Comparison of ENCODE assay signal across 10 cellular contexts in the genomic region with DNA sequence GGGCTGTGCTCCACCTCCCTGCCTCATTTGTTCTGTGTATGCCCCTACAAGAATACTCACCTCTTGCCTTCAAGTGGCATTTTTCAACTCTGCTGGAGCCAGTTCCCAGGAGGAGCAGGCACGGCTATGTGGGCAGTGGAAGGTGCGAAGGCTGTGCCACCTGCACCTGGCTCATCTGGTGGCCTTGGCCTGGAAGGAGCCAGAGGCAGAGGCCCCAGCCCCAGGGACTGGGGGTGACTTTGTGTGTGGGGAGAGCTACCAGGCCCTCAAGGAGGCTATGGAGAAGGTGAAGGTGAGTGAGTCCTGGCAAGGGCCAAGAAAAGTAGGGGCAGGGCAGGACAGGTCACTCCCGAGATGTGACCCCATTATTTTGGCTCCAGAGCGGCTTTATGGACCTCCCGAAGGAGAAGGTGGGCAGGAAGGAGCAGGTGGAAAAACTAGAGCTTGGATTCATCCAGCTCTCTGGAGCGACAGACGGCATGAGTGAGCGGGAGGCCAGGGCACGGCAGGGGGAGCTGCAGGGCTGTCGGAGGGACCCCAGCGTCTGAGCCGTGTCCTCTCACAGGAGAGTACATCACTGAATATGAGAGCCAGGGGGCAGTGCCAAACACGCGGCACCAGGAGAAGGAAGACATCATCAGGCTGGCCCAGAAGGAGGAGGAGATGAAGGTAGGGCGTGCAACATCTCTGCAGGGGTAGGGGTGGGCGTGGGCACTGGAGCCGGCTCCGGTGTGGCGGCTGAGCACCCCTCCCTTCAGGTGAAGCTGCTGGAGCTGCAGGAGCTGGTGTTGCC. TPM values are rescaled to one million over a fixed set of nuclear protein-coding genes. Genes with fewer than 3 reads are reported as not detected.
DNase-seq lines count a peak whose midpoint lies in the region; ATAC-seq, FAIRE-seq and TF ChIP-seq lines count a peak whose summit lies in the region.
"Had no signal": no experiment of that assay in that cellular context is flagged by ENCODE, and none has a peak within 500 bp of the region (broad histone marks: within the 10 kb centered on the region; RNA-seq: fewer than 3 reads in every experiment).

No MANE protein-coding gene starts in this region.

- no peak overlapping the region for H3K27ac ChIP-seq in astrocyte (ENCODE audit: low read depth, low read length)
- H3K27ac ChIP-seq in prostate gland: no peak overlapping the region

- H3K9me3 ChIP-seq in MG63 (no peaks in the 10 kb centered on the region), astrocyte (ENCODE audit: insufficient read depth, low read depth, low read length) (no peaks in the 10 kb centered on the region), prostate gland (no peaks in the 10 kb centered on the region)

- H3K27me3 Mint-ChIP-seq in astrocyte (ENCODE audit: low read depth, unreplicated experiment): peaks cover 43% of the 10 kb centered on the region
- H3K27me3 Mint-ChIP-seq: CD4-positive, alpha-beta T cell had no signal

- H3K36me3 ChIP-seq in MG63 (no peaks in the 10 kb centered on the region), astrocyte (ENCODE audit: insufficient read depth, low read length) (no peaks in the 10 kb centered on the region), prostate gland (no peaks in the 10 kb centered on the region)

- H4K20me1 ChIP-seq in astrocyte (ENCODE audit: insufficient read depth, low read length): no peaks in the 10 kb centered on the region

- H3K4me2 ChIP-seq in astrocyte (ENCODE audit: low read length): peak overlapping the region; percentile 15

- TF ChIP-seq POLR2A in prostate gland (IDR thresholded peaks at IDR 0.05): no peak

- no peak for ATAC-seq in GM19455 (IDR thresholded peaks at IDR 0.05; ENCODE audit: unreplicated experiment)
- no peak for ATAC-seq in HG02938 (IDR thresholded peaks at IDR 0.05; ENCODE audit: unreplicated experiment)
- ATAC-seq: sciatic nerve had no signal

- H3K4me1 Mint-ChIP-seq in astrocyte (ENCODE audit: low read depth, unreplicated experiment): no peaks in the 10 kb centered on the region

- TF ChIP-seq CTCF in D721Med (IDR thresholded peaks at IDR 0.05; ENCODE audit: insufficient read depth, missing control alignments) (peak; percentile 49), astrocyte (IDR thresholded peaks at IDR 0.05; ENCODE audit: insufficient read depth, low read depth, low read length) (peak; percentile 13), prostate gland (IDR thresholded peaks at IDR 0.05) (no peak)

- H3K4me3 ChIP-seq in MG63 (no peak overlapping the region), astrocyte (ENCODE audit: insufficient read depth, low read depth, low read length) (no peak overlapping the region), prostate gland (no peak overlapping the region)

- WGBS in prostate gland: 39% methylated on average over 19 of the region's 19 CpGs

- H2AFZ ChIP-seq in astrocyte (ENCODE audit: low read depth, low read length): no peak overlapping the region

- intact Hi-C loops in prostate gland (cut with DNase I): no loop called here

- H3K27me3 ChIP-seq in MG63: peaks cover 9% of the 10 kb centered on the region
- peaks cover 22% of the 10 kb centered on the region for H3K27me3 ChIP-seq in astrocyte (ENCODE audit: insufficient read depth, low read length)
- H3K27me3 ChIP-seq in prostate gland (replicated peaks; ENCODE audit: insufficient read depth): peaks cover 2% of the 10 kb centered on the region

- H3K79me2 ChIP-seq in astrocyte (ENCODE audit: insufficient read depth, low read length): no peaks in the 10 kb centered on the region

- peaks cover 3% of the 10 kb centered on the region for H3K36me3 Mint-ChIP-seq in astrocyte (ENCODE audit: low read depth, unreplicated experiment)

- no peaks in the 10 kb centered on the region for H3K9me3 Mint-ChIP-seq in astrocyte (ENCODE audit: unreplicated experiment)
- H3K9me3 Mint-ChIP-seq: CD4-positive, alpha-beta T cell had no signal

- H3K9ac ChIP-seq in astrocyte (ENCODE audit: low read length): no peak overlapping the region

- no peaks in the 10 kb centered on the region for H3K4me1 ChIP-seq in astrocyte (ENCODE audit: insufficient read depth, low read length)
- H3K4me1 ChIP-seq in prostate gland (replicated peaks): no peaks in the 10 kb centered on the region

- FAIRE-seq in D721Med (lab: Jason Lieb, UNC) (no peak), astrocyte (lab: Jason Lieb, UNC) (no peak)

- no peak overlapping the region for H3K4me3 Mint-ChIP-seq in astrocyte (ENCODE audit: unreplicated experiment)
- H3K4me3 Mint-ChIP-seq: CD4-positive, alpha-beta T cell had no signal

- DNase-seq in D721Med (ENCODE audit: insufficient read length, low spot score): no peak
- peak; percentile 9 for DNase-seq in MG63
- no peak for DNase-seq in astrocyte (ENCODE audit: low read depth)
- DNase-seq in left kidney (ENCODE audit: low read depth, low spot score): peak; percentile 91
- no peak for DNase-seq in prostate gland (ENCODE audit: low spot score)
- no peak for DNase-seq in NAMALWA (ENCODE audit: low spot score)
- DNase-seq: CD4-positive, alpha-beta T cell had no signal

- H3K27ac Mint-ChIP-seq in astrocyte (ENCODE audit: unreplicated experiment): peak overlapping the region; percentile 62
- H3K27ac Mint-ChIP-seq: CD4-positive, alpha-beta T cell had no signal

RNA-seq across cellular contexts. Expression of gene UBE2Q2, which starts 57.3 kb away (rescaled TPM):
- 41.9 and 61.8 TPM in 2 replicates for total RNA-seq in MG63 (2014; rRNA removed; shearing (Covaris generic); ENCODE audit: low replicate concordance)
- total RNA-seq in astrocyte (44.2 and 47.7 TPM in 2 replicates), prostate gland (10 to 100 TPM; 33.1 to 67.5 TPM)

Comparison
In these comparisons a context has a peak if more than half of its experiments do, and no peak if none do; other contexts are left out.
1. DNase-seq: peak in MG63 (single experiment) and left kidney (single experiment); none in D721Med (single experiment), astrocyte (single experiment), prostate gland (single experiment) and NAMALWA (single experiment).
2. CTCF ChIP-seq: peak in D721Med (single experiment) and astrocyte (single experiment); none in prostate gland (0 of 4).